Comparison of ENCODE assay signal across 8 cellular contexts in the genomic region with DNA sequence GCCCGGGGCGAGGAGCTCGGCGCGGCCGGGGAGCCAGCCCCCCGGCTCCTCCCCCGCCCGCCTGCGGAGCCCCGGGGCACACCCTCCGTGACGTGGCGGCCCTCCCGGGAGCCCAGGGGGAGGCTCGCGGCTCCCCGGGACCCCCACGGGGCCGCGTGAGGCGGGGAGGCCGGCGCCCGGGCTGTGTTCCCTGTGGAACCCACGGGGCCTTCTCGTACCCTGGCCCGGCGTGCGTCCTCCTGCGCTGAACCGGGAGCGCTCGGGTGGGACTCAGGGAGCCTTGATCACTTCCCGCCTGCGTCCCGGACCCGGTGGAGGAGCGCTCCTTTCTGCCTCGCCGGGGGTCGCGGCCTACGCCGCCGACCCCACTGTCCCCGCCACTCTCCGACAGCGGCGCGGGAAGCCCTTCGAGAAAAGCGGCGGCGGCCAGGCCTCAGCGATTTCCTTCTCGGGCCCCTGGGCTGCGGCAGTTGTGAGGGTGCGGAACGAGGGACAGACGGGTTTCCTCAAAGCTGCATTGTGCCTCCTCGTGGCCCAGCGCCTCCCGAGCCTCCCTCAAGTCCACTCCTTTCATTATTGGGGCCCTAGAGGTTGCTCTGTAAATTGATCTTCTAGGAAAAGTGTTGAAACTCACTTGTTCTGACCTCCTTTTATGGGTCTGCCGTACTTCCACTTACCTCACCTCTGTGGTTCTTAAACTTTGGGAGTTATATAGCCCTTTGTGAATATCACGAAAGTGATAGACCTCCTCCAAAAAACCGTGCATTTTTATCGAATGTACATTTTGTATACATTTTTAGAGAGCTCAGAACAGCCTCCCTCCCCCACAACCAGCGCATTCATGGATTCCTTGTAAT. TPM values are rescaled to one million over a fixed set of nuclear protein-coding genes. Genes with fewer than 3 reads are reported as not detected.
DNase-seq lines count a peak whose midpoint lies in the region; ATAC-seq and TF ChIP-seq lines count a peak whose summit lies in the region.

No MANE protein-coding gene starts in this region.

- no peaks in the 10 kb centered on the region for H3K9me3 ChIP-seq in SJSA1 (replicated peaks)
- H3K9me3 ChIP-seq in cardiac muscle cell (ENCODE audit: low read depth): no peaks in the 10 kb centered on the region
- no peaks in the 10 kb centered on the region for H3K9me3 ChIP-seq in transverse colon

- H3K4me3 ChIP-seq in KMS-11 (IDR thresholded peaks at IDR 0.05; ENCODE audit: insufficient read depth, low read depth, low read length): no peak overlapping the region
- H3K4me3 ChIP-seq in SJSA1: peak overlapping the region; percentile 97
- H3K4me3 ChIP-seq in cardiac muscle cell: peak overlapping the region; percentile 87
- peak overlapping the region; percentile 73 to 97 (median 80) for H3K4me3 ChIP-seq in transverse colon

- peak overlapping the region; percentile 90 for H3K27ac Mint-ChIP-seq in activated naive CD8-positive, alpha-beta T cell treated with anti-CD3 and anti-CD28 coated beads for 36 hours

- H3K4me2 ChIP-seq in KMS-11: peak overlapping the region; percentile 85

- H3K4me3 Mint-ChIP-seq in activated naive CD8-positive, alpha-beta T cell treated with anti-CD3 and anti-CD28 coated beads for 36 hours: peak overlapping the region; percentile 90

- no peak for TF ChIP-seq EP300 in transverse colon (IDR thresholded peaks at IDR 0.05; ENCODE audit: low read depth)

- WGBS in transverse colon (ENCODE audit: low coverage in 1 of 2), 2 donors: 1% methylated on average over 47 of the region's 69 CpGs; no CpG with 5 or more reads in 1 of the 2 donors

- H3K36me3 Mint-ChIP-seq in activated naive CD8-positive, alpha-beta T cell treated with anti-CD3 and anti-CD28 coated beads for 36 hours: peaks cover 12% of the 10 kb centered on the region

- peak; percentile 69 for DNase-seq in G401 (ENCODE audit: low spot score)
- peak; percentile 69 to 89 for DNase-seq in SJSA1 (ENCODE audit: low read depth in 1 of 2, low spot score in 2 of 2)
- peak; percentile 85 for DNase-seq in activated naive CD8-positive, alpha-beta T cell treated with anti-CD3 and anti-CD28 coated beads for 36 hours
- peak; percentile 76 to 90 for DNase-seq in cardiac muscle cell (ENCODE audit: low read depth in 1 of 2, low spot score in 1 of 2)
- peak; percentile 55 for DNase-seq in pons (ENCODE audit: low spot score)
- peak; percentile 78 for DNase-seq in transverse colon

- TF ChIP-seq CTCF in KMS-11 (conservative IDR thresholded peaks at IDR 0.05; ENCODE audit: low read depth, low read length) (peak; percentile 42; the same call in 1 of the 2 replicates), cardiac muscle cell (IDR thresholded peaks at IDR 0.05; ENCODE audit: low read depth, low read length) (peak; percentile 58), transverse colon (IDR thresholded peaks at IDR 0.05) (peak; percentile 33 to 57 (median 41))

- H3K36me3 ChIP-seq in KMS-11 (ENCODE audit: insufficient read depth) (no peaks in the 10 kb centered on the region), SJSA1 (peaks cover 18% of the 10 kb centered on the region), cardiac muscle cell (peaks cover 2% of the 10 kb centered on the region), transverse colon (no peaks in the 10 kb centered on the region)

- H3K27me3 Mint-ChIP-seq in activated naive CD8-positive, alpha-beta T cell treated with anti-CD3 and anti-CD28 coated beads for 36 hours: no peaks in the 10 kb centered on the region

- in situ Hi-C loops in G401 (cut with HindIII; ENCODE audit: low sequenced_read_pairs) (loop anchor here (25.0 kb wide), 1 partner anchor 131 kb away; a partner anchor contains a TSS), transverse colon (cut with MboI; ENCODE audit: low pct_ligation_motif_present in 1 of 4, low pct_unique_long_range_greater_than_20kb in 1 of 4, low sequenced_read_pairs in 3 of 4) (loop anchor here in 1 of 4 donors (25.0 kb wide), 1 partner anchor 106 kb away; no protein-coding TSS in a partner anchor)

- no peaks in the 10 kb centered on the region for H4K20me1 ChIP-seq in KMS-11 (ENCODE audit: insufficient read depth)

- H3K4me1 Mint-ChIP-seq in activated naive CD8-positive, alpha-beta T cell treated with anti-CD3 and anti-CD28 coated beads for 36 hours: peaks cover 44% of the 10 kb centered on the region

- peak overlapping the region; percentile 97 for H3K9ac ChIP-seq in KMS-11

- H3K4me1 ChIP-seq in KMS-11 (ENCODE audit: low read depth, poor library complexity, severe bottlenecking): peaks cover 19% of the 10 kb centered on the region
- H3K4me1 ChIP-seq in SJSA1 (replicated peaks): peaks cover 13% of the 10 kb centered on the region
- peaks cover 18% of the 10 kb centered on the region for H3K4me1 ChIP-seq in cardiac muscle cell (ENCODE audit: low read depth)
- H3K4me1 ChIP-seq in transverse colon: peaks cover 3 to 29% (median 13%) of the 10 kb centered on the region in 4 donors

- ATAC-seq in GM21786 (IDR thresholded peaks at IDR 0.05; ENCODE audit: unreplicated experiment): peak; percentile 72

- H2AFZ ChIP-seq in KMS-11 (ENCODE audit: low read depth): 0 out of 2 replicates have a peak overlapping the region, but pooled peaks have one; percentile 15

- intact Hi-C loops in transverse colon (cut with DNase I; ENCODE audit: low total_unique reads): no loop called here

- H3K27me3 ChIP-seq in KMS-11 (ENCODE audit: insufficient read depth, low read depth) (no peaks in the 10 kb centered on the region), SJSA1 (replicated peaks) (no peaks in the 10 kb centered on the region), cardiac muscle cell (no peaks in the 10 kb centered on the region), transverse colon (no peaks in the 10 kb centered on the region)

- peak; percentile 63 for TF ChIP-seq POLR2A in transverse colon (IDR thresholded peaks at IDR 0.05)

- H3K9me3 Mint-ChIP-seq in activated naive CD8-positive, alpha-beta T cell treated with anti-CD3 and anti-CD28 coated beads for 36 hours: no peaks in the 10 kb centered on the region

- H3K27ac ChIP-seq in KMS-11 (peak overlapping the region; percentile 98), SJSA1 (peak overlapping the region; percentile 95), cardiac muscle cell (peak overlapping the region; percentile 99), transverse colon (peak overlapping the region; percentile 96 to 100 (median 96))

- peaks cover 26% of the 10 kb centered on the region for H3K79me2 ChIP-seq in KMS-11 (ENCODE audit: insufficient read depth, low read depth)

RNA-seq across cellular contexts. Expression of a gene that starts 0.6 kb away (rescaled TPM):
- 38.8 and 49.3 TPM in 2 replicates for total RNA-seq in G401 (2014; rRNA removed; shearing (Covaris generic))
- total RNA-seq in SJSA1 (2014; rRNA removed; shearing (Covaris generic)): 26.0 and 29.0 TPM in 2 replicates
- total RNA-seq in activated naive CD8-positive, alpha-beta T cell treated with anti-CD3 and anti-CD28 coated beads for 36 hours: 10 to 100 TPM; 43.5 to 45.7 TPM
- total RNA-seq in cardiac muscle cell (48.9 and 85.5 TPM in 2 replicates), transverse colon (10 to 100 TPM in 3 of 4 donors, 1 to 10 TPM in 1; 9.8 to 44.5 (median 23.9) TPM)
- polyA plus RNA-seq in cardiac muscle cell: 27.9 and 37.7 TPM in 2 replicates

RNA-seq across cellular contexts. Expression of a gene that starts 19.6 kb away (rescaled TPM):
- total RNA-seq in G401 (2014; rRNA removed; shearing (Covaris generic)): 16.9 and 22.3 TPM in 2 replicates
- total RNA-seq in SJSA1 (2014; rRNA removed; shearing (Covaris generic)): 20.8 and 21.2 TPM in 2 replicates
- 10 to 100 TPM; 18.9 to 21.6 TPM for total RNA-seq in activated naive CD8-positive, alpha-beta T cell treated with anti-CD3 and anti-CD28 coated beads for 36 hours
- 11.5 and 19.0 TPM in 2 replicates for total RNA-seq in cardiac muscle cell
- polyA plus RNA-seq in cardiac muscle cell: 20.4 and 20.9 TPM in 2 replicates
- total RNA-seq in transverse colon: 10 to 100 TPM; 10.9 to 21.7 (median 14.1) TPM

RNA-seq across cellular contexts. Expression of a gene that starts 19.6 kb away (rescaled TPM):
- total RNA-seq in G401 (2014; rRNA removed; shearing (Covaris generic)): 0.12 and 0.14 TPM in 2 replicates
- 0.84 and 1.9 TPM in 2 replicates for total RNA-seq in SJSA1 (2014; rRNA removed; shearing (Covaris generic))
- total RNA-seq in activated naive CD8-positive, alpha-beta T cell treated with anti-CD3 and anti-CD28 coated beads for 36 hours: 1 to 10 TPM; 1.8 to 1.9 TPM
- total RNA-seq in cardiac muscle cell: 4.8 and 5.6 TPM in 2 replicates
- 4.7 and 5.6 TPM in 2 replicates for polyA plus RNA-seq in cardiac muscle cell
- total RNA-seq in transverse colon: 1 to 10 TPM in 1 of 4 donors, under 1 TPM in 1, not detected in 2; 0.96 to 1.9 TPM
